In genomic region chr5:177607452-177608192, GRCh38 we compare ENCODE assay signal across 8 cellular contexts.
A peak's percentile ranks its signal among the peaks of the same experiment; 100 is the strongest.
DNase-seq lines count a peak whose midpoint lies in the region; ATAC-seq lines count a peak whose summit lies in the region.

No MANE protein-coding gene starts in this region.

- DNase-seq in EL (peak; percentile 74), NCI-H748 treated with DMSO at 0.1 percent for 48 hours (lab: John Stamatoyannopoulos, UW) (peak; percentile 63), ecto neural progenitor cell (ENCODE audit: low spot score) (peak; percentile 90), memory B cell (ENCODE audit: low spot score in 2 of 2) (peak; percentile 47 to 50)
- peak; percentile 49 to 62 for DNase-seq in activated CD4-positive, alpha-beta T cell treated with anti-CD3 and anti-CD28 coated beads, Interleukin-2, amount 50 U/mL, for 24 hours (ENCODE audit: low read depth in 1 of 2, low spot score in 1 of 2)
- DNase-seq in stimulated activated CD8-positive, alpha-beta memory T cell treated with anti-CD3 and anti-CD28 coated beads, Interleukin-15, amount 100 ng/mL, for 48 hours (ENCODE audit: low read depth in 2 of 2) = peak; percentile 42 to 51

- peak; percentile 69 for ATAC-seq in HG03520 (IDR thresholded peaks at IDR 0.05; ENCODE audit: unreplicated experiment)
- peak; percentile 91 for ATAC-seq in memory B cell (ENCODE audit: low read depth)
- ATAC-seq in HG02571 (IDR thresholded peaks at IDR 0.05; ENCODE audit: unreplicated experiment) = no peak

- peaks cover 18% of the 10 kb centered on the region for H3K4me1 Mint-ChIP-seq in memory B cell

- H3K4me3 Mint-ChIP-seq in memory B cell = no peak overlapping the region

- H3K36me3 Mint-ChIP-seq in memory B cell = peaks cover 2% of the 10 kb centered on the region

- H3K27ac Mint-ChIP-seq in memory B cell = no peak overlapping the region

- no peaks in the 10 kb centered on the region for H3K9me3 Mint-ChIP-seq in memory B cell

- H3K27me3 Mint-ChIP-seq in memory B cell = no peaks in the 10 kb centered on the region
